In the genomic region with DNA sequence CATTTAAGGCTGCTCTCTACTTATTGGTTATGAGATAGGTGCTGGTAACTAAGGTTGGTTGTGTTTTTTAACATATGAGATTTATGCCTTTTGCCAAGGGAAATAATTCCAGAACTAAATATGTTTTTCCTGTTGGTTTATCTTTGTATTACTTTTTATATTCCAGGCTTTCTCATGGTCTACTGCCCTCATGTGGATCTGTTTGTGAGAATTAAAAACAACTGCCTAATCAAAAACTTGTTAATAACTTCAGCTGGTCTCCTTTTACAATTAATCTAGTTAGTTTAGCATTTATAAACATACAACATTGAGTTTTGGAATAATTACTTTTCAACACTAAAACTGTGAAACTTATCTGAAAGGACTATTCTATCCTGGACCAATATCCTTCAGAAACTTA, we compare ENCODE assay signal across 1 cellular context.
TF ChIP-seq lines count a peak whose summit lies in the region.

No MANE protein-coding gene starts in this region.

TF ChIP-seq in HepG2, 621 proteins besides CTCF, POLR2A, EP300 and RAD21 (continued from another document):
- no peak for TF ChIP-seq HNF1A (IDR thresholded peaks at IDR 0.05; ENCODE audit: low read depth)
- no peak for TF ChIP-seq HNF1A (CRISPR knock-in tag; IDR thresholded peaks at IDR 0.05; ENCODE audit: borderline replicate concordance)
- TF ChIP-seq ZNF264 (CRISPR knock-in tag; IDR thresholded peaks at IDR 0.05) = no peak
- no peak for TF ChIP-seq HOXD1 (CRISPR knock-in tag; IDR thresholded peaks at IDR 0.05)
- TF ChIP-seq ZNF788 (CRISPR knock-in tag; IDR thresholded peaks at IDR 0.05; ENCODE audit: borderline replicate concordance) = no peak
- no peak for TF ChIP-seq ZNF775 (CRISPR knock-in tag; IDR thresholded peaks at IDR 0.05; ENCODE audit: borderline replicate concordance)
- no peak for TF ChIP-seq POLR2AphosphoS2 (IDR thresholded peaks at IDR 0.05; ENCODE audit: low read depth, low read length)
- no peak for TF ChIP-seq ZNF644 (CRISPR knock-in tag; IDR thresholded peaks at IDR 0.05; ENCODE audit: low read depth)
- no peak for TF ChIP-seq KAT7 (CRISPR knock-in tag; IDR thresholded peaks at IDR 0.05; ENCODE audit: borderline replicate concordance)
- no peak for TF ChIP-seq NR2F1 (CRISPR knock-in tag; IDR thresholded peaks at IDR 0.05)
- no peak for TF ChIP-seq TCF7L2 (IDR thresholded peaks at IDR 0.05; ENCODE audit: low read depth, low read length)
- no peak for TF ChIP-seq PHF20 (CRISPR knock-in tag; IDR thresholded peaks at IDR 0.05)
